1 cellular context compared by ENCODE assay signal in the genomic region with DNA sequence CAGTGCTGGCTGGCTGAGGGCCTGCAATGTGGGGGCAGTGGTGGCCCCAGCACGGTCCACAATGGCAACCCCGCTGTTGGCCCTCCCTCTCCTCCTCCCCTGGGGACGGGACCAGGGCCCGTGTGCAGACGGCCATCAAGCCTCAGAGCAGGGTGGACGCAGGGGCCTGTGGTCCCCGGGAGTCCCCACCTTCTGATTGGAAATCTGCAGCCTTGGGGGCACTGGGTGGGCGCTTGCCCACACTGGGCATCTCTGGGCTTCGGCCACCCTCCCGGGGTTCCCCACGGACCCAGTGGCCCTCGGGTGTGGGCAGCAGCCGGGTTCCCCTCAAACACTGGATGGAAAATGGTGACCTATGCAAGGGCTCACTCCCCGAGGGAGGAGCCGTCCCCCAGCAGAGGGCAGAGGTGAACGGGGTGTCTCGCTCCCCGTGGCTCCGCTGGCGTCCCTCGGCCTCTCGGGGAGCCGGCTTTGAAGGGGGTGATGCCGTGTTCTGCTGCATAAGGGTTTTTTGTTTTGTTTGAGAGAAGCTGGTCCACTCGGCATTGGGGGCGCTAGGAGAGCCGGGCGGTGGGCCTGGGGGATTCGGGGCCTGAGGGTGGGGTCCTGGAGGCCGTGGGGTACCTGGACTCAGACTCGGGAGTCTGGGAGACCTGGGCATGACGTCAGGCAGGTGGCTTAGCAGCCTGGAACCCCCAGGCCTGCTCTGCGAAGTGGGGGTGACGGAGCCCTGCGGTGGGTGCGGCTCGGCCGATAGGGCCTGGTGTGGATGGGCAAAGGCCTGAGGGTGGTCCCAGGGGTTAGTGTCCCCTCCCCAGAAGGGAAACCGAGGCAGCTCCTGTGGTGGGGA.
TF ChIP-seq lines count a peak whose summit lies in the region.

No MANE protein-coding gene starts in this region.

TF ChIP-seq in K562, 482 proteins besides CTCF, POLR2A, EP300 and RAD21:
- TF ChIP-seq SP2 (IDR thresholded peaks at IDR 0.05; ENCODE audit: extremely low read depth, low read depth, low read length, poor library complexity, severe bottlenecking): no peak
- 0 out of 2 replicates have a peak, but pooled peaks have one; percentile 26 for TF ChIP-seq STAG1 (CRISPR knock-in tag; IDR thresholded peaks at IDR 0.05; ENCODE audit: borderline replicate concordance)
- TF ChIP-seq MYBL2 (IDR thresholded peaks at IDR 0.05; ENCODE audit: low read depth): no peak
- 0 out of 2 replicates have a peak, but pooled peaks have one; percentile 6 for TF ChIP-seq MYBL2 (CRISPR knock-in tag; IDR thresholded peaks at IDR 0.05; ENCODE audit: borderline replicate concordance)
- no peak for TF ChIP-seq GATAD2B (IDR thresholded peaks at IDR 0.05; ENCODE audit: borderline replicate concordance)
- TF ChIP-seq ZNF316 (IDR thresholded peaks at IDR 0.05): peak; percentile 60
- TF ChIP-seq RBM14 (IDR thresholded peaks at IDR 0.05; ENCODE audit: borderline replicate concordance, insufficient read depth, low read depth, low read length): 0 out of 2 replicates have a peak, but pooled peaks have one; percentile 34
- TF ChIP-seq MTA2 (IDR thresholded peaks at IDR 0.05; ENCODE audit: low read depth): no peak
- no peak for TF ChIP-seq MITF (IDR thresholded peaks at IDR 0.05)
- TF ChIP-seq, protein P1, sequence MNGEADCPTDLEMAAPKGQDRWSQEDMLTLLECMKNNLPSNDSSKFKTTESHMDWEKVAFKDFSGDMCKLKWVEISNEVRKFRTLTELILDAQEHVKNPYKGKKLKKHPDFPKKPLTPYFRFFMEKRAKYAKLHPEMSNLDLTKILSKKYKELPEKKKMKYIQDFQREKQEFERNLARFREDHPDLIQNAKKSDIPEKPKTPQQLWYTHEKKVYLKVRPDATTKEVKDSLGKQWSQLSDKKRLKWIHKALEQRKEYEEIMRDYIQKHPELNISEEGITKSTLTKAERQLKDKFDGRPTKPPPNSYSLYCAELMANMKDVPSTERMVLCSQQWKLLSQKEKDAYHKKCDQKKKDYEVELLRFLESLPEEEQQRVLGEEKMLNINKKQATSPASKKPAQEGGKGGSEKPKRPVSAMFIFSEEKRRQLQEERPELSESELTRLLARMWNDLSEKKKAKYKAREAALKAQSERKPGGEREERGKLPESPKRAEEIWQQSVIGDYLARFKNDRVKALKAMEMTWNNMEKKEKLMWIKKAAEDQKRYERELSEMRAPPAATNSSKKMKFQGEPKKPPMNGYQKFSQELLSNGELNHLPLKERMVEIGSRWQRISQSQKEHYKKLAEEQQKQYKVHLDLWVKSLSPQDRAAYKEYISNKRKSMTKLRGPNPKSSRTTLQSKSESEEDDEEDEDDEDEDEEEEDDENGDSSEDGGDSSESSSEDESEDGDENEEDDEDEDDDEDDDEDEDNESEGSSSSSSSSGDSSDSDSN (IDR thresholded peaks at IDR 0.05; ENCODE audit: borderline replicate concordance in 1 of 2, low read depth in 2 of 2, low read length in 2 of 2): peak in 1 of 2 experiments; percentile 56; a peak in 1 of 4 replicates
- no peak; the same call in 1 of the 2 replicates for TF ChIP-seq TFAP4 (CRISPR knock-in tag; IDR thresholded peaks at IDR 0.05; ENCODE audit: borderline replicate concordance)
- no peak for TF ChIP-seq POLR2AphosphoS2 (IDR thresholded peaks at IDR 0.05; ENCODE audit: low read length)
